ENCODE assay signal across 1 cellular context in the genomic region with DNA sequence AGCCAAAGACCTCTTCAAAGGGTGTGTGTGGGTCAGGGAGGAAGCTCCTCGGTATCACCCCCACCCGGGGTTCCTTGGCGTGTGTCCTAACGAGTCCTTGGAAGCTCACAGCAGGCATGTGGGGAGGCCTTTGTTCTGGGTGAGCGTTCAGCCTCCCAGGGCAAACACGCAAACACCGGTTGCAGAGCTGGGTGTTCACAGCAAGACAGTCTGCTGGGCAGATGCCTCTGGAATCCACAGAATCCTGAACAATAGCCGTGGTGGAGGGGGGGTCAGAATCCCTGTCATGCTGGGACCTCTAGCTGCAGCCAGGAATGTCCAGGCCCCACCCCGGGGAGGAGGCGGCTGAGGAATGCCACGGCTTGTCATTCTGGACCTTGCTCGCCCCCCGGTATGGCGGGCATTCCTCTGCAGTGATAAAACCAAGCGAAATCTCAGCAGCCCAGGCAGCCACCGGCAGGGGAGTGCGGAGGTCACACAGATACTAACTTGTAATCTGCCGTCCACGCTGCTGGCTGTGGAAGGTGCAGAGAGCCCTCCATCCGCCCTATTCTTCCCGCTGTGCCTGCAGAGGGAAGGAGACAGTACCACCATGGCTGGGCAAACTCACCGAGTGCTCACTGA.
A peak's percentile ranks its signal among the peaks of the same experiment; 100 is the strongest.
TF ChIP-seq lines count a peak whose summit lies in the region.

No MANE protein-coding gene starts in this region.

TF ChIP-seq in K562, 482 proteins besides CTCF, POLR2A, EP300 and RAD21:
- TF ChIP-seq KDM1A (IDR thresholded peaks at IDR 0.05), result peak; percentile 30 to 73; a peak in 2 of 4 replicates
